ENCODE assay signal across 14 cellular contexts in the genomic region with DNA sequence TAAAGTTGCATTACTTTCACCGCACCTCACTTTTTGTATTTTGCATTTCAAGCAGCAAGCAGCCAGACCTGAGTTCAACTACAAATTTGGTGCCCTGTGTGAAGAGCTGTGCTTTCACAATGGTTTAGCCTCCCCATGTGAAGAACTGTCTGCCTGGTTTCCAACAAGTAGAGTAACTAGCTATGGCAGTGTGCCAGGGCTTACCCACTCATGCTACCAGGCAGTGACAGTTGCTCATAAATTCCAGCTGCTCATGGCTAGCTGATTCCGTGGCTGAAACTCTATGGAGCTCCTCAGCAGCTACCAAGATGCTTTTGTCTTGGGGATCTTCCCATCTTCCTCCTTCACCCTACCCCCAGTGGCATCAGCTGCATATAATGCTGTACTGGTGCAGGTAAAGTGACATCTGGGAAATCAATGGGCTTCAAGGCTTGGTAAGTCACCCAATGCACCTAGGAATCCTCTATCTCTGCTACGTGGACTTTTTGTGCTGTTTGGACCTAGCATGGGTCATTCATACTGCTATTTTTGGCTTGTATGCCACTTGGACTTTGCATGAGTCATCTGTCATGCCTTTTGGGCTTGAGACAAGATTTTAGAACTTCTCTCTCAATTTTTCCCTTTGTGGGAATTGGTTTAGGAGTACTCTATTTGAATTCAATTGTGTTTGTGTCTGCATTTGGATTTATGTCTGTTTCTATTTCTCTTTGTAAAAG.
A peak's percentile ranks its signal among the peaks of the same experiment; 100 is the strongest.
DNase-seq lines count a peak whose midpoint lies in the region; ATAC-seq and TF ChIP-seq lines count a peak whose summit lies in the region.
"Had no signal": no experiment of that assay in that cellular context is flagged by ENCODE, and none has a peak within 500 bp of the region (broad histone marks: within the 10 kb centered on the region; RNA-seq: fewer than 3 reads in every experiment).

No MANE protein-coding gene starts in this region.

- peaks cover 5 to 9% of the 10 kb centered on the region in 2 donors for H3K4me1 ChIP-seq in aorta (ENCODE audit: control insufficient read depth in 1 of 2, insufficient read depth in 2 of 2, low read length in 2 of 2)
- no peaks in the 10 kb centered on the region for H3K4me1 ChIP-seq in Caco-2
- H3K4me1 ChIP-seq: upper lobe of right lung had no signal

- H3K4me3 ChIP-seq in aorta (ENCODE audit: low read length in 2 of 2), result no peak overlapping the region
- H3K4me3 ChIP-seq in Caco-2 (ENCODE audit: low read depth, low read length), result no peak overlapping the region
- H3K4me3 ChIP-seq: upper lobe of right lung had no signal

- H3K36me3 Mint-ChIP-seq in Caco-2 (ENCODE audit: insufficient read depth, unreplicated experiment), result no peaks in the 10 kb centered on the region
- peaks cover 2 to 27% (median 11%) of the 10 kb centered on the region in 3 donors for H3K36me3 Mint-ChIP-seq in naive thymus-derived CD8-positive, alpha-beta T cell

- H3K27me3 Mint-ChIP-seq in Caco-2 (ENCODE audit: insufficient read depth, unreplicated experiment), result no peaks in the 10 kb centered on the region
- H3K27me3 Mint-ChIP-seq in naive thymus-derived CD8-positive, alpha-beta T cell, result peaks cover 0 to 3% (median 0%) of the 10 kb centered on the region in 5 donors

- H3K27me3 ChIP-seq in aorta (ENCODE audit: control insufficient read depth in 1 of 2, insufficient read depth in 2 of 2, low read length in 1 of 2) (no peaks in the 10 kb centered on the region), Caco-2 (replicated peaks; ENCODE audit: control insufficient read depth, insufficient read depth, low read length) (no peaks in the 10 kb centered on the region)
- H3K27me3 ChIP-seq: upper lobe of right lung had no signal

- no TSS peak for BruUV-seq in Caco-2 (replicated peaks; lab: Mats Ljungman, UMichigan)

- ATAC-seq in Right ventricle myocardium inferior, result no peak
- ATAC-seq in Right ventricle myocardium superior (ENCODE audit: poor library complexity), result no peak
- no peak for ATAC-seq in aorta (ENCODE audit: low FRiP score)
- no peak for ATAC-seq in HG03354 (IDR thresholded peaks at IDR 0.05; ENCODE audit: poor library complexity, severe bottlenecking, unreplicated experiment)
- no peak for ATAC-seq in naive thymus-derived CD8-positive, alpha-beta T cell
- ATAC-seq: upper lobe of right lung had no signal

- CTCF ChIA-PET in Caco-2 (lab: Charles Lee), result no interaction called here

- 32 to 33% methylated on average over 3 of the region's 3 CpGs for WGBS in aorta, 2 donors

- DNase-seq in Right ventricle myocardium inferior (ENCODE audit: missing footprints) (peak; percentile 4), Right ventricle myocardium superior (no peak), amniotic epithelial cell (ENCODE audit: low read depth) (peak; percentile 79), inferior parietal cortex (ENCODE audit: extremely low spot score) (peak; percentile 9), aorta (peak; percentile 51 to 73), Caco-2 (no peak)
- DNase-seq in naive thymus-derived CD8-positive, alpha-beta T cell, result no peak
- DNase-seq: activated effector memory CD4-positive, alpha-beta T cell treated with anti-CD3 and anti-CD28 coated beads, Interleukin-2, amount 50 U/mL, for 16 hours; immature natural killer cell; NCI-H1436 treated with DMSO at 0.1 percent for 48 hours; T-helper 1 cell; upper lobe of right lung had no signal

- no peak overlapping the region for H3K27ac Mint-ChIP-seq in Caco-2 (ENCODE audit: unreplicated experiment)
- H3K27ac Mint-ChIP-seq in naive thymus-derived CD8-positive, alpha-beta T cell, result no peak overlapping the region
- H3K27ac Mint-ChIP-seq: immature natural killer cell, nephron had no signal

- H3K4me1 Mint-ChIP-seq in Caco-2 (ENCODE audit: low read depth, unreplicated experiment), result no peaks in the 10 kb centered on the region
- no peaks in the 10 kb centered on the region for H3K4me1 Mint-ChIP-seq in naive thymus-derived CD8-positive, alpha-beta T cell
- H3K4me1 Mint-ChIP-seq: immature natural killer cell, nephron had no signal

- TF ChIP-seq CTCF in Caco-2 (IDR thresholded peaks at IDR 0.05; ENCODE audit: insufficient read depth in 1 of 2, low read depth in 1 of 2, low read length in 1 of 2, severe bottlenecking in 1 of 2, unreplicated experiment in 1 of 2), result no peak

- H3K4me3 Mint-ChIP-seq in Caco-2 (ENCODE audit: unreplicated experiment), result no peak overlapping the region
- H3K4me3 Mint-ChIP-seq in naive thymus-derived CD8-positive, alpha-beta T cell, result no peak overlapping the region
- H3K4me3 Mint-ChIP-seq: immature natural killer cell, nephron had no signal

- POLR2A ChIA-PET in Caco-2 (lab: Charles Lee), result no interaction called here
- POLR2A ChIA-PET in naive thymus-derived CD8-positive, alpha-beta T cell (lab: Charles Lee), result no interaction called here

- H3K27ac ChIP-seq in aorta (ENCODE audit: low read depth in 1 of 2, low read length in 2 of 2), result no peak overlapping the region
- H3K27ac ChIP-seq: upper lobe of right lung had no signal

- intact Hi-C loops in Right ventricle myocardium inferior (cut with DNase I) (no loop called here), Right ventricle myocardium superior (cut with DNase I) (no loop called here), aorta (cut with DNase I) (no loop called here), Caco-2 (cut with micrococcal nuclease; ENCODE audit: unreplicated experiment) (no loop called here)

- H3K36me3 ChIP-seq in aorta (ENCODE audit: control insufficient read depth in 1 of 2, insufficient read depth in 2 of 2, low read length in 1 of 2) (no peaks in the 10 kb centered on the region), Caco-2 (ENCODE audit: control insufficient read depth, insufficient read depth, low read length) (no peaks in the 10 kb centered on the region)
- H3K36me3 ChIP-seq: upper lobe of right lung had no signal

- H3K9me3 Mint-ChIP-seq in Caco-2 (ENCODE audit: unreplicated experiment), result peaks cover 40% of the 10 kb centered on the region
- peaks cover 9 to 44% (median 28%) of the 10 kb centered on the region in 9 donors for H3K9me3 Mint-ChIP-seq in naive thymus-derived CD8-positive, alpha-beta T cell

- H3K9me3 ChIP-seq in aorta (ENCODE audit: control insufficient read depth, low read length), result peaks cover 2% of the 10 kb centered on the region
- peaks cover 5% of the 10 kb centered on the region; the same call in 1 of the 2 replicates for H3K9me3 ChIP-seq in Caco-2
- H3K9me3 ChIP-seq: upper lobe of right lung had no signal

Comparison
In these comparisons a context has a peak if more than half of its experiments do, and no peak if none do; other contexts are left out.
1. DNase-seq: peak in Right ventricle myocardium inferior (single experiment), amniotic epithelial cell (single experiment), inferior parietal cortex (single experiment) and aorta (2 of 2); none in Right ventricle myocardium superior (single experiment), Caco-2 (0 of 2) and naive thymus-derived CD8-positive, alpha-beta T cell (0 of 10).